ENCODE assay signal across 22 cellular contexts in the genomic region with DNA sequence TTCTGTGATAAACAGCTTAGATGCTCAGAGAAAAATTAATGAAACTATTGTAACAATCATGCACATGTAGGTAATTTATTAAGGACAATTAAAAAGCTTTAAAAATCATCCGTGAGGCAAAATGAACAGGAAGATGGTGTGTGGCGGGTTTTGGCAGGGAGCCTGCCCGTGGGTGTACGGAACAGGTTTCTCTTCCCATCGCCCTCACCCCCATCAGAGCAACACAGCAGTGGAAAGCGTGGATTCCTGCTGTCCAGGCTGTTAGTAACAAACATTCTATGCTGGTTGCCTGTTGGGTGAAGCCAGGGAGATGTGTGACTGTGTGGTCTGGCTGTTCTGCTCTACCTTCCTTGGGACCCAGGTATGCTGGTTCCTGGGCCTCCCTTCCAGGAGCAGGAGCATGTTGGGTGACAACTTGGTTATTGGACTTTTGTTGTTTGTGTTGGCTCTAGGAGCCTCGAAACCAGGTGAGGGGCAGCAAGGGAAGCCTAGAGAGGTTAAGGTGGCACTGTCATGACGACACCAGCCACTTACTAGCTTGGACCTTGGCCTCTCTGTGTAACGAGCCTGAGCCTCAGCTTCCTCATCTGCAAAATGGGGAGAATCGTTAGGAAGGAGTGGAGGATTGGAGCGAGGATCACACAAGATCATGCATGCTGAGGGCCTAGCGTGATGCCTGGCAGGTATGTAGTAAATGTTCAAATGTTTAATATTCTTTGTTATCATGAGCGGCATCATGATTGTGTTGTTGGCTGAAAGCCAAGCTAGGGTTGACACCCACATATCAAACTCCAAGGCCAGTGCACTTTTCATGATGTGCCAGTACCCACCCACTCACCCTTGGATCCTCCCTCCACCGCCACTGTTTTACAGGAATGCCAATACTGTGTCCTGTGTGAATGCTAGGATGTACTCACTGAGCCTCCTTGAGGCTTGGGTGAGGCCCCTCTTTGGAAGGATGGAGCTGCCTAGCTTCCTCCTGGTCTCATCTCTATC.
A peak's percentile ranks its signal among the peaks of the same experiment; 100 is the strongest.
DNase-seq lines count a peak whose midpoint lies in the region; ATAC-seq, FAIRE-seq and TF ChIP-seq lines count a peak whose summit lies in the region.
"Had no signal": no experiment of that assay in that cellular context is flagged by ENCODE, and none has a peak within 500 bp of the region (broad histone marks: within the 10 kb centered on the region; RNA-seq: fewer than 3 reads in every experiment).

No MANE protein-coding gene starts in this region.

- no peak overlapping the region for H3K4ac ChIP-seq in H1 (replicated peaks; ENCODE audit: insufficient read length, low read depth, low read length)

- H2BK5ac ChIP-seq in H1 (ENCODE audit: low read depth, low read length) = peak overlapping the region; percentile 57; the same call in 1 of the 2 replicates

- H4K8ac ChIP-seq in H1 (ENCODE audit: extremely low read depth, insufficient read depth, low read length) = no peak overlapping the region

- H3K14ac ChIP-seq in H1 (ENCODE audit: insufficient read length) = no peak overlapping the region

- H3K4me1 ChIP-seq in HEK293 (ENCODE audit: control insufficient read depth, insufficient read depth, low read length) (peaks cover 8% of the 10 kb centered on the region), H1 (replicated peaks in 1 of 4; ENCODE audit: control insufficient read depth in 3 of 4, insufficient read depth in 4 of 4, low read length in 3 of 4) (peaks cover 4 to 7% (median 5%) of the 10 kb centered on the region in 4 experiments; a peak in 6 of 7 replicates)

- intact Hi-C loops in posterior vena cava (cut with DNase I) = no loop called here

- WGBS in H1 (ENCODE audit: extremely low coverage in 1 of 2, insufficient coverage in 1 of 2, insufficient read length in 1 of 2, insufficient replicate concordance in 2 of 2, low coverage in 1 of 2, low lambda C conversion rate in 2 of 2, missing lambda C conversion rate in 1 of 2), 2 experiments = 92% methylated on average over 14 of the region's 14 CpGs; no CpG with 5 or more reads in 1 of the 2 experiments

- H3K27ac ChIP-seq in HEK293 (ENCODE audit: extremely low read depth, low read depth, low read length) (no peak overlapping the region), H1 (ENCODE audit: low read depth, low read length) (no peak overlapping the region)
- H3K27ac ChIP-seq: C4-2B, esophagus squamous epithelium, left ventricle myocardium inferior, tibial nerve had no signal

- H2BK20ac ChIP-seq in H1 (ENCODE audit: low read length) = no peak overlapping the region

- H2BK12ac ChIP-seq in H1 (ENCODE audit: low read depth, low read length) = peak overlapping the region; percentile 71; the same call in 1 of the 2 replicates

- no peak overlapping the region for H3K18ac ChIP-seq in H1 (ENCODE audit: extremely low read depth, low read length)

- H2BK120ac ChIP-seq in H1 (replicated peaks; ENCODE audit: low read depth, low read length) = no peak overlapping the region

- no peak for TF ChIP-seq EP300 in H1 (IDR thresholded peaks at IDR 0.05; ENCODE audit: borderline replicate concordance in 1 of 2, low read depth in 2 of 2, low read length in 2 of 2)

- H3K36me3 ChIP-seq in HEK293 (ENCODE audit: control insufficient read depth in 2 of 2, insufficient read depth in 1 of 2, low read length in 2 of 2) (peaks cover 0 to 2% of the 10 kb centered on the region in 2 experiments; a peak in 1 of 3 replicates), H1 (ENCODE audit: control insufficient read depth in 2 of 4, insufficient read depth in 4 of 4, low read length in 3 of 4) (0 out of 8 replicates have a peak, but pooled peaks cover 0 to 2% (median 0%) of the 10 kb centered on the region in 4 experiments)
- H3K36me3 ChIP-seq: esophagus squamous epithelium, left ventricle myocardium inferior, tibial nerve had no signal

- no peaks in the 10 kb centered on the region; the same call in 1 of the 2 replicates for H3K79me1 ChIP-seq in H1 (ENCODE audit: low read depth, low read length)

- no peaks in the 10 kb centered on the region for H3K9me3 Mint-ChIP-seq in activated T-cell treated with anti-CD3 and anti-CD28 coated beads, Interleukin-2, amount 50 U/mL, for 72 hours
- H3K9me3 Mint-ChIP-seq: stimulated activated naive CD8-positive, alpha-beta T cell treated with anti-CD3 and anti-CD28 coated beads, Interleukin-15, Interleukin-2, amounts not matched to agents 100 ng/mL and 50 ng/mL, for 24 hours had no signal

- H3K4me3 Mint-ChIP-seq in activated T-cell treated with anti-CD3 and anti-CD28 coated beads, Interleukin-2, amount 50 U/mL, for 72 hours = no peak overlapping the region
- H3K4me3 Mint-ChIP-seq: stimulated activated naive CD8-positive, alpha-beta T cell treated with anti-CD3 and anti-CD28 coated beads, Interleukin-15, Interleukin-2, amounts not matched to agents 100 ng/mL and 50 ng/mL, for 24 hours had no signal

- H3K4me2 ChIP-seq in H1 (ENCODE audit: insufficient read depth in 1 of 2, low read depth in 2 of 2, low read length in 2 of 2) = no peak overlapping the region

- CTCF ChIA-PET in HEK293 (lab: Yijun Ruan, JAX) = interaction anchor here (0.6 to 1.9 kb wide), 3 partner anchors 10 to 205 kb away, joined by 3 to 7 read pairs (median 4); no protein-coding TSS in a partner anchor
- CTCF ChIA-PET in H1 (lab: Charles Lee; ENCODE audit: partially characterized antibody) = interaction anchor here (0.7 to 2.2 kb wide), 4 partner anchors 9 to 204 kb away, joined by 3 to 8 read pairs (median 4); no protein-coding TSS in a partner anchor

- H3K23ac ChIP-seq in H1 (ENCODE audit: insufficient read length) = no peak overlapping the region

- H3K9me3 ChIP-seq in HEK293 (ENCODE audit: control insufficient read depth, insufficient read depth, low read depth, low read length) = no peaks in the 10 kb centered on the region
- H3K9me3 ChIP-seq in H1 (ENCODE audit: insufficient read depth in 2 of 2, low read depth in 1 of 2, low read length in 1 of 2) = no peaks in the 10 kb centered on the region
- H3K9me3 ChIP-seq: esophagus squamous epithelium, left ventricle myocardium inferior, tibial nerve had no signal

- POLR2A ChIA-PET in HEK293 (lab: Yijun Ruan, JAX) (no interaction called here), H1 (lab: Charles Lee; ENCODE audit: partially characterized antibody) (no interaction called here)

- H3K27me3 ChIP-seq in H1 (replicated peaks in 1 of 4; ENCODE audit: control insufficient read depth in 3 of 4, extremely low read depth in 1 of 4, insufficient read depth in 3 of 4, low read length in 3 of 4) = no peaks in the 10 kb centered on the region
- H3K27me3 ChIP-seq: tibial nerve had no signal

- H4K5ac ChIP-seq in H1 (ENCODE audit: insufficient read length, low read depth, low read length) = no peak overlapping the region

- ATAC-seq in activated T-cell treated with anti-CD3 and anti-CD28 coated beads, Interleukin-2, amount 50 U/mL, for 72 hours (replicated peaks in 1 of 2) = no peak
- ATAC-seq: Right ventricle myocardium inferior, sciatic nerve had no signal

- no peak overlapping the region for H3K27ac Mint-ChIP-seq in activated T-cell treated with anti-CD3 and anti-CD28 coated beads, Interleukin-2, amount 50 U/mL, for 72 hours
- H3K27ac Mint-ChIP-seq: stimulated activated naive CD8-positive, alpha-beta T cell treated with anti-CD3 and anti-CD28 coated beads, Interleukin-15, Interleukin-2, amounts not matched to agents 100 ng/mL and 50 ng/mL, for 24 hours had no signal

- no peak overlapping the region for H2BK15ac ChIP-seq in H1 (ENCODE audit: low read length)

- peaks cover 0 to 2% of the 10 kb centered on the region in 2 donors for H3K36me3 Mint-ChIP-seq in activated T-cell treated with anti-CD3 and anti-CD28 coated beads, Interleukin-2, amount 50 U/mL, for 72 hours (ENCODE audit: insufficient read depth in 2 of 2)

- H3K27me3 Mint-ChIP-seq in activated T-cell treated with anti-CD3 and anti-CD28 coated beads, Interleukin-2, amount 50 U/mL, for 72 hours (ENCODE audit: low read depth) = no peaks in the 10 kb centered on the region
- H3K27me3 Mint-ChIP-seq: stimulated activated naive CD8-positive, alpha-beta T cell treated with anti-CD3 and anti-CD28 coated beads, Interleukin-15, Interleukin-2, amounts not matched to agents 100 ng/mL and 50 ng/mL, for 24 hours had no signal

- no peak for FAIRE-seq in H1 (lab: Jason Lieb, UNC)
- FAIRE-seq: H54 had no signal

- H3K23me2 ChIP-seq in H1 (ENCODE audit: low read depth, low read length) = no peaks in the 10 kb centered on the region

- peaks cover 0 to 9% of the 10 kb centered on the region in 2 experiments for H4K20me1 ChIP-seq in H1 (replicated peaks in 1 of 2; ENCODE audit: control insufficient read depth in 1 of 2, insufficient read depth in 2 of 2, low read length in 2 of 2)

- no peak for TF ChIP-seq POLR2A in H1 (IDR thresholded peaks at IDR 0.05; ENCODE audit: control extremely low read depth in 1 of 2, low read depth in 2 of 2, low read length in 2 of 2)

- TF ChIP-seq RAD21 in H1 (IDR thresholded peaks at IDR 0.05 in 1 of 2, conservative IDR thresholded peaks at IDR 0.05 in 1 of 2; ENCODE audit: low read depth in 2 of 2, low read length in 2 of 2) = no peak

- DNase-seq in NCI-H1105 treated with DMSO at 0.1 percent for 48 hours (lab: John Stamatoyannopoulos, UW) (peak; percentile 68), H1 (ENCODE audit: low read depth in 1 of 2, low spot score in 2 of 2) (no peak), posterior vena cava (ENCODE audit: low spot score) (peak; percentile 35), EL (no peak), NCI-H2081 treated with DMSO at 0.1 percent for 48 hours (lab: John Stamatoyannopoulos, UW) (no peak)
- no peak for DNase-seq in activated T-cell treated with anti-CD3 and anti-CD28 coated beads, Interleukin-2, amount 50 U/mL, for 72 hours
- DNase-seq: activated CD4-positive, alpha-beta T cell treated with anti-CD3 and anti-CD28 coated beads for 48 hours; activated CD8-positive, alpha-beta memory T cell treated with anti-CD3 and anti-CD28 coated beads, Interleukin-2, amount 50 U/mL, for 4 hours; activated naive CD4-positive, alpha-beta T cell; anterior cingulate cortex; effector memory CD4-positive, alpha-beta T cell; esophagus squamous epithelium; left ventricle myocardium inferior; NCI-H2029; NCI-H524 had no signal

- H4K91ac ChIP-seq in H1 (replicated peaks; ENCODE audit: insufficient read length, low read length) = no peak overlapping the region

- no peak overlapping the region for H2AFZ ChIP-seq in H1 (ENCODE audit: low read length)

- no peak overlapping the region for H3K9ac ChIP-seq in H1 (replicated peaks in 1 of 4; ENCODE audit: extremely low read depth in 1 of 4, low read depth in 3 of 4, low read length in 3 of 4)

- H3K4me3 ChIP-seq in HEK293 (ENCODE audit: low read depth, low read length) (no peak overlapping the region), H1 (ENCODE audit: extremely low read depth in 1 of 4, insufficient read depth in 2 of 4, low read depth in 3 of 4, low read length in 4 of 4) (no peak overlapping the region)
- H3K4me3 ChIP-seq: esophagus squamous epithelium, left ventricle myocardium inferior, tibial nerve had no signal

- peaks cover 71% of the 10 kb centered on the region for H3K4me1 Mint-ChIP-seq in activated T-cell treated with anti-CD3 and anti-CD28 coated beads, Interleukin-2, amount 50 U/mL, for 72 hours (ENCODE audit: low read depth)

- no peak overlapping the region for H3K56ac ChIP-seq in H1 (replicated peaks; ENCODE audit: insufficient read length, low read depth, low read length)

- peaks cover 0 to 10% of the 10 kb centered on the region in 2 experiments; a peak in 1 of 4 replicates for H3K79me2 ChIP-seq in H1 (ENCODE audit: control insufficient read depth in 1 of 2, insufficient read depth in 2 of 2, low read length in 2 of 2)

- no peak overlapping the region for H2AK5ac ChIP-seq in H1 (ENCODE audit: low read depth, low read length)

- TF ChIP-seq CTCF in HEK293 (tag by site-specific recombination; IDR thresholded peaks at IDR 0.05) = no peak
- no peak for TF ChIP-seq CTCF in H1 (IDR thresholded peaks at IDR 0.05; ENCODE audit: control extremely low read depth in 1 of 3, insufficient read depth in 1 of 3, low read depth in 1 of 3, low read length in 3 of 3)

Comparison
In these comparisons a context has a peak if more than half of its experiments do, and no peak if none do; other contexts are left out.
1. DNase-seq: peak in NCI-H1105 treated with DMSO at 0.1 percent for 48 hours (single experiment) and posterior vena cava (single experiment); none in H1 (0 of 2), EL (single experiment), NCI-H2081 treated with DMSO at 0.1 percent for 48 hours (single experiment) and activated T-cell treated with anti-CD3 and anti-CD28 coated beads, Interleukin-2, amount 50 U/mL, for 72 hours (0 of 2).